1 cellular context compared by ENCODE assay signal in genomic region chr17:17839792-17840707, GRCh38.
TF ChIP-seq lines count a peak whose summit lies in the region.

No MANE protein-coding gene starts in this region.

TF ChIP-seq in K562, 482 proteins besides CTCF, POLR2A, EP300 and RAD21 (continued from another document and continues in another):
- no peak for TF ChIP-seq ZNF778 (CRISPR knock-in tag; IDR thresholded peaks at IDR 0.05)
- no peak for TF ChIP-seq NCOA2 (IDR thresholded peaks at IDR 0.05; ENCODE audit: partially characterized antibody in 2 of 2)
- peak; percentile 75 for TF ChIP-seq GATAD2A (IDR thresholded peaks at IDR 0.05)
- TF ChIP-seq KDM4B (IDR thresholded peaks at IDR 0.05; ENCODE audit: borderline replicate concordance in 2 of 2, low read depth in 1 of 2): no peak
- no peak for TF ChIP-seq MAFK (IDR thresholded peaks at IDR 0.05; ENCODE audit: low read length)
- no peak for TF ChIP-seq EGR1 (conservative IDR thresholded peaks at IDR 0.05)
- no peak for TF ChIP-seq GTF2A2 (tag; IDR thresholded peaks at IDR 0.05)
- no peak for TF ChIP-seq HMBOX1 (IDR thresholded peaks at IDR 0.05)
- TF ChIP-seq PHB2 (IDR thresholded peaks at IDR 0.05; ENCODE audit: low read depth): no peak
- TF ChIP-seq CBX3 (IDR thresholded peaks at IDR 0.05; ENCODE audit: borderline replicate concordance in 1 of 2, low read length in 2 of 2): peak in 1 of 2 experiments; percentile 36; a peak in 1 of 3 replicates
- no peak for TF ChIP-seq ZNF551 (CRISPR knock-in tag; IDR thresholded peaks at IDR 0.05)
- TF ChIP-seq ETV1 (tag; conservative IDR thresholded peaks at IDR 0.05; ENCODE audit: low read depth): no peak
- no peak for TF ChIP-seq BACH1 (tag; IDR thresholded peaks at IDR 0.05)
- no peak for TF ChIP-seq ZKSCAN1 (IDR thresholded peaks at IDR 0.05; ENCODE audit: low read depth, low read length)
- TF ChIP-seq MLLT1 (IDR thresholded peaks at IDR 0.05): peak; percentile 81 to 88
- peak; percentile 77; the same call in 1 of the 2 replicates for TF ChIP-seq HOMEZ (CRISPR knock-in tag; IDR thresholded peaks at IDR 0.05)
- TF ChIP-seq DMBX1 (CRISPR knock-in tag; IDR thresholded peaks at IDR 0.05; ENCODE audit: borderline replicate concordance): no peak; the same call in 1 of the 2 replicates
- TF ChIP-seq ZNF175 (CRISPR knock-in tag; IDR thresholded peaks at IDR 0.05; ENCODE audit: low read depth): no peak
- no peak for TF ChIP-seq GTF2F1 (IDR thresholded peaks at IDR 0.05; ENCODE audit: low read depth, low read length)
- TF ChIP-seq NR2F6 (CRISPR knock-in tag; IDR thresholded peaks at IDR 0.05): no peak
- TF ChIP-seq ZNF134 (CRISPR knock-in tag; conservative IDR thresholded peaks at IDR 0.05): 0 out of 2 replicates have a peak, but pooled peaks have one; percentile 22
- TF ChIP-seq, protein P1, sequence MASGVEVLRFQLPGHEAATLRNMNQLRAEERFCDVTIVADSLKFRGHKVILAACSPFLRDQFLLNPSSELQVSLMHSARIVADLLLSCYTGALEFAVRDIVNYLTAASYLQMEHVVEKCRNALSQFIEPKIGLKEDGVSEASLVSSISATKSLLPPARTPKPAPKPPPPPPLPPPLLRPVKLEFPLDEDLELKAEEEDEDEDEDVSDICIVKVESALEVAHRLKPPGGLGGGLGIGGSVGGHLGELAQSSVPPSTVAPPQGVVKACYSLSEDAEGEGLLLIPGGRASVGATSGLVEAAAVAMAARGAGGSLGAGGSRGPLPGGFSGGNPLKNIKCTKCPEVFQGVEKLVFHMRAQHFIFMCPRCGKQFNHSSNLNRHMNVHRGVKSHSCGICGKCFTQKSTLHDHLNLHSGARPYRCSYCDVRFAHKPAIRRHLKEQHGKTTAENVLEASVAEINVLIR (CRISPR knock-in tag; IDR thresholded peaks at IDR 0.05): peak; percentile 52; the same call in 1 of the 2 replicates
- no peak for TF ChIP-seq TAF15 (IDR thresholded peaks at IDR 0.05; ENCODE audit: low read depth, low read length)
- TF ChIP-seq FOXK2 (conservative IDR thresholded peaks at IDR 0.05 in 1 of 2, IDR thresholded peaks at IDR 0.05 in 1 of 2; ENCODE audit: low read depth in 2 of 2): no peak
- 0 out of 2 replicates have a peak, but pooled peaks have one; percentile 28 for TF ChIP-seq ZNF655 (CRISPR knock-in tag; IDR thresholded peaks at IDR 0.05)
- peak; percentile 79 for TF ChIP-seq CHD4 (IDR thresholded peaks at IDR 0.05; ENCODE audit: insufficient read depth, insufficient replicate concordance, low read depth, low read length, poor library complexity, severe bottlenecking)
- TF ChIP-seq CXXC5 (CRISPR knock-in tag; IDR thresholded peaks at IDR 0.05): peak; percentile 85
- no peak for TF ChIP-seq TFAM (CRISPR knock-in tag; conservative IDR thresholded peaks at IDR 0.05)
- TF ChIP-seq EZH2 (IDR thresholded peaks at IDR 0.05; ENCODE audit: borderline replicate concordance, low read depth, low read length): no peak
- no peak for TF ChIP-seq PTTG1 (tag; IDR thresholded peaks at IDR 0.05; ENCODE audit: low read depth)
- TF ChIP-seq NR2C2 (CRISPR knock-in tag; IDR thresholded peaks at IDR 0.05): peak; percentile 92
- TF ChIP-seq NR2C2 (tag; IDR thresholded peaks at IDR 0.05): peak; percentile 97
- no peak for TF ChIP-seq MECOM (CRISPR knock-in tag; IDR thresholded peaks at IDR 0.05)
- TF ChIP-seq, protein P2, sequence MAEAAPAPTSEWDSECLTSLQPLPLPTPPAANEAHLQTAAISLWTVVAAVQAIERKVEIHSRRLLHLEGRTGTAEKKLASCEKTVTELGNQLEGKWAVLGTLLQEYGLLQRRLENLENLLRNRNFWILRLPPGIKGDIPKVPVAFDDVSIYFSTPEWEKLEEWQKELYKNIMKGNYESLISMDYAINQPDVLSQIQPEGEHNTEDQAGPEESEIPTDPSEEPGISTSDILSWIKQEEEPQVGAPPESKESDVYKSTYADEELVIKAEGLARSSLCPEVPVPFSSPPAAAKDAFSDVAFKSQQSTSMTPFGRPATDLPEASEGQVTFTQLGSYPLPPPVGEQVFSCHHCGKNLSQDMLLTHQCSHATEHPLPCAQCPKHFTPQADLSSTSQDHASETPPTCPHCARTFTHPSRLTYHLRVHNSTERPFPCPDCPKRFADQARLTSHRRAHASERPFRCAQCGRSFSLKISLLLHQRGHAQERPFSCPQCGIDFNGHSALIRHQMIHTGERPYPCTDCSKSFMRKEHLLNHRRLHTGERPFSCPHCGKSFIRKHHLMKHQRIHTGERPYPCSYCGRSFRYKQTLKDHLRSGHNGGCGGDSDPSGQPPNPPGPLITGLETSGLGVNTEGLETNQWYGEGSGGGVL (CRISPR knock-in tag; IDR thresholded peaks at IDR 0.05): no peak
- TF ChIP-seq YY1 (IDR thresholded peaks at IDR 0.05; ENCODE audit: borderline replicate concordance in 1 of 3, control insufficient read depth in 1 of 3, extremely low read depth in 1 of 3, insufficient read depth in 3 of 3, insufficient read length in 1 of 3, insufficient replicate concordance in 2 of 3, low read depth in 1 of 3, low read length in 2 of 3): no peak
- peak; percentile 64 for TF ChIP-seq TAF9B (IDR thresholded peaks at IDR 0.05; ENCODE audit: partially characterized antibody)
- no peak for TF ChIP-seq CBFB (CRISPR knock-in tag; IDR thresholded peaks at IDR 0.05)
- no peak for TF ChIP-seq CBX2 (IDR thresholded peaks at IDR 0.05; ENCODE audit: insufficient read depth, low read length, poor library complexity, severe bottlenecking)
- no peak for TF ChIP-seq HCFC1 (IDR thresholded peaks at IDR 0.05; ENCODE audit: low read depth, low read length)
- TF ChIP-seq ZNF668 (CRISPR knock-in tag; IDR thresholded peaks at IDR 0.05): no peak
- TF ChIP-seq, protein P3, sequence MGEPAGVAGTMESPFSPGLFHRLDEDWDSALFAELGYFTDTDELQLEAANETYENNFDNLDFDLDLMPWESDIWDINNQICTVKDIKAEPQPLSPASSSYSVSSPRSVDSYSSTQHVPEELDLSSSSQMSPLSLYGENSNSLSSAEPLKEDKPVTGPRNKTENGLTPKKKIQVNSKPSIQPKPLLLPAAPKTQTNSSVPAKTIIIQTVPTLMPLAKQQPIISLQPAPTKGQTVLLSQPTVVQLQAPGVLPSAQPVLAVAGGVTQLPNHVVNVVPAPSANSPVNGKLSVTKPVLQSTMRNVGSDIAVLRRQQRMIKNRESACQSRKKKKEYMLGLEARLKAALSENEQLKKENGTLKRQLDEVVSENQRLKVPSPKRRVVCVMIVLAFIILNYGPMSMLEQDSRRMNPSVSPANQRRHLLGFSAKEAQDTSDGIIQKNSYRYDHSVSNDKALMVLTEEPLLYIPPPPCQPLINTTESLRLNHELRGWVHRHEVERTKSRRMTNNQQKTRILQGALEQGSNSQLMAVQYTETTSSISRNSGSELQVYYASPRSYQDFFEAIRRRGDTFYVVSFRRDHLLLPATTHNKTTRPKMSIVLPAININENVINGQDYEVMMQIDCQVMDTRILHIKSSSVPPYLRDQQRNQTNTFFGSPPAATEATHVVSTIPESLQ (CRISPR knock-in tag; IDR thresholded peaks at IDR 0.05): no peak
- peak; percentile 81 to 93; a peak in 3 of 4 replicates for TF ChIP-seq MAZ (CRISPR knock-in tag; conservative IDR thresholded peaks at IDR 0.05 in 1 of 2, IDR thresholded peaks at IDR 0.05 in 1 of 2)
- TF ChIP-seq POU5F1 (IDR thresholded peaks at IDR 0.05; ENCODE audit: borderline replicate concordance, low read depth, low read length, partially characterized antibody): peak; percentile 48
- TF ChIP-seq ZNF584 (CRISPR knock-in tag; IDR thresholded peaks at IDR 0.05; ENCODE audit: low read depth): 0 out of 2 replicates have a peak, but pooled peaks have one; percentile 53
- peak; percentile 79 for TF ChIP-seq HNRNPL (IDR thresholded peaks at IDR 0.05; ENCODE audit: low read depth, low read length)
- no peak for TF ChIP-seq ZHX1 (conservative IDR thresholded peaks at IDR 0.05; ENCODE audit: low read length)
- TF ChIP-seq SAP30 (IDR thresholded peaks at IDR 0.05; ENCODE audit: borderline replicate concordance, insufficient read depth, low read depth, low read length, poor library complexity, severe bottlenecking): no peak
- TF ChIP-seq BMI1 (IDR thresholded peaks at IDR 0.05; ENCODE audit: low read length): no peak
- no peak for TF ChIP-seq SNIP1 (IDR thresholded peaks at IDR 0.05; ENCODE audit: low read depth)
- TF ChIP-seq PTBP1 (IDR thresholded peaks at IDR 0.05; ENCODE audit: low read depth, low read length): 0 out of 2 replicates have a peak, but pooled peaks have one; percentile 54
- peak; percentile 74; the same call in 1 of the 2 replicates for TF ChIP-seq HIVEP1 (CRISPR knock-in tag; IDR thresholded peaks at IDR 0.05)
- no peak for TF ChIP-seq ZSCAN29 (IDR thresholded peaks at IDR 0.05)
- no peak for TF ChIP-seq KAT7 (CRISPR knock-in tag; IDR thresholded peaks at IDR 0.05; ENCODE audit: borderline replicate concordance)
- no peak for TF ChIP-seq ZNF561 (CRISPR knock-in tag; conservative IDR thresholded peaks at IDR 0.05)
- no peak for TF ChIP-seq ZNF512 (tag; IDR thresholded peaks at IDR 0.05)
- TF ChIP-seq NFIC (IDR thresholded peaks at IDR 0.05): peak; percentile 43
- TF ChIP-seq SP2 (IDR thresholded peaks at IDR 0.05; ENCODE audit: extremely low read depth, low read depth, low read length, poor library complexity, severe bottlenecking): no peak
- no peak for TF ChIP-seq RBM17 (IDR thresholded peaks at IDR 0.05; ENCODE audit: borderline replicate concordance, low read depth, low read length)
- no peak for TF ChIP-seq SIN3B (IDR thresholded peaks at IDR 0.05; ENCODE audit: low read depth)
- TF ChIP-seq HLTF (IDR thresholded peaks at IDR 0.05): no peak
